13 cellular contexts compared by ENCODE assay signal in genomic region chr3:195582947-195583346, GRCh38. TPM values are rescaled to one million over a fixed set of nuclear protein-coding genes. Genes with fewer than 3 reads are reported as not detected.
DNase-seq lines count a peak whose midpoint lies in the region; ATAC-seq and TF ChIP-seq lines count a peak whose summit lies in the region.
"Had no signal": no experiment of that assay in that cellular context is flagged by ENCODE, and none has a peak within 500 bp of the region (broad histone marks: within the 10 kb centered on the region; RNA-seq: fewer than 3 reads in every experiment).

No MANE protein-coding gene starts in this region.

- peak overlapping the region; percentile 91 for H2AFZ ChIP-seq in ACC112 (ENCODE audit: low read length, unreplicated experiment)

- H3K4me3 Mint-ChIP-seq in mesothelial cell of epicardium: no peak overlapping the region
- H3K4me3 Mint-ChIP-seq: activated naive CD8-positive, alpha-beta T cell treated with anti-CD3 and anti-CD28 coated beads for 36 hours had no signal

- H3K4me3 ChIP-seq in ACC112 (ENCODE audit: low read depth, low read length) (peak overlapping the region; percentile 69; the same call in 1 of the 2 replicates), esophagus muscularis mucosa (peak overlapping the region; percentile 27 to 41 (median 32))
- H3K4me3 ChIP-seq: MG63 had no signal

- no peak overlapping the region for H3K27ac ChIP-seq in ACC112 (ENCODE audit: low read depth, low read length)
- H3K27ac ChIP-seq in esophagus muscularis mucosa (replicated peaks in 1 of 4): no peak overlapping the region
- H3K27ac ChIP-seq: foreskin keratinocyte had no signal

- H3K36me3 ChIP-seq in ACC112 (ENCODE audit: insufficient read depth, low read length): no peaks in the 10 kb centered on the region
- H3K36me3 ChIP-seq in esophagus muscularis mucosa: peaks cover 0 to 12% (median 0%) of the 10 kb centered on the region in 4 donors
- H3K36me3 ChIP-seq: MG63 had no signal

- no peaks in the 10 kb centered on the region for H3K36me3 Mint-ChIP-seq in mesothelial cell of epicardium

- H3K27me3 Mint-ChIP-seq in mesothelial cell of epicardium (ENCODE audit: low read depth): no peaks in the 10 kb centered on the region

- no peaks in the 10 kb centered on the region for H3K9me3 ChIP-seq in esophagus muscularis mucosa
- H3K9me3 ChIP-seq: MG63 had no signal

- DNase-seq in HuH-7.5 (ENCODE audit: low spot score) (peak; percentile 28), esophagus muscularis mucosa (ENCODE audit: extremely low spot score) (no peak), midbrain (lab: John Stamatoyannopoulos, UW) (peak; percentile 40), GM19238 (ENCODE audit: insufficient read length, low spot score) (no peak), COR-L47 (lab: John Stamatoyannopoulos, UW) (no peak), mesothelial cell of epicardium (ENCODE audit: low spot score in 2 of 2, unreplicated experiment in 2 of 2) (no peak)
- DNase-seq: activated naive CD8-positive, alpha-beta T cell treated with anti-CD3 and anti-CD28 coated beads for 36 hours; AML-193; dermis blood vessel endothelial cell; foreskin keratinocyte; MG63 had no signal

- H3K27me3 ChIP-seq in ACC112 (ENCODE audit: insufficient read depth, low read length) (no peaks in the 10 kb centered on the region), esophagus muscularis mucosa (no peaks in the 10 kb centered on the region)
- H3K27me3 ChIP-seq: foreskin keratinocyte had no signal

- TF ChIP-seq POLR2A in esophagus muscularis mucosa (IDR thresholded peaks at IDR 0.05; ENCODE audit: low read depth): no peak

- WGBS in esophagus muscularis mucosa: 89% methylated on average over 9 of the region's 9 CpGs

- no peak for ATAC-seq in HG02970 (IDR thresholded peaks at IDR 0.05; ENCODE audit: low FRiP score, unreplicated experiment)
- ATAC-seq: foreskin keratinocyte had no signal

- H3K27ac Mint-ChIP-seq in mesothelial cell of epicardium: no peak overlapping the region
- H3K27ac Mint-ChIP-seq: activated naive CD8-positive, alpha-beta T cell treated with anti-CD3 and anti-CD28 coated beads for 36 hours had no signal

- no peak for TF ChIP-seq EP300 in esophagus muscularis mucosa (IDR thresholded peaks at IDR 0.05)

- intact Hi-C loops in esophagus muscularis mucosa (cut with DNase I): no loop called here

- H3K4me1 ChIP-seq in ACC112 (ENCODE audit: control insufficient read depth, insufficient read depth, low read length, unreplicated experiment) (peaks cover 14% of the 10 kb centered on the region), esophagus muscularis mucosa (peaks cover 6 to 14% (median 11%) of the 10 kb centered on the region in 4 donors)
- H3K4me1 ChIP-seq: foreskin keratinocyte had no signal

- H3K4me1 Mint-ChIP-seq in mesothelial cell of epicardium: peaks cover 31% of the 10 kb centered on the region

- H3K9me3 Mint-ChIP-seq in mesothelial cell of epicardium: no peaks in the 10 kb centered on the region
- H3K9me3 Mint-ChIP-seq: activated naive CD8-positive, alpha-beta T cell treated with anti-CD3 and anti-CD28 coated beads for 36 hours had no signal

- TF ChIP-seq CTCF in esophagus muscularis mucosa (IDR thresholded peaks at IDR 0.05) (no peak), mesothelial cell of epicardium (IDR thresholded peaks at IDR 0.05; ENCODE audit: unreplicated experiment) (no peak)

- no peaks in the 10 kb centered on the region for H3K79me2 ChIP-seq in ACC112 (ENCODE audit: control insufficient read depth, insufficient read depth, low read length, unreplicated experiment)

RNA-seq across cellular contexts. Expression of gene APOD, which starts 0.8 kb away (rescaled TPM):
- total RNA-seq in esophagus muscularis mucosa (100 to 1,000 TPM; 355 to 591 (median 523) TPM), mesothelial cell of epicardium (0.63 to 1.2 TPM (median 0.86 TPM) in 3 replicates)
- total RNA-seq: activated naive CD8-positive, alpha-beta T cell treated with anti-CD3 and anti-CD28 coated beads for 36 hours; foreskin keratinocyte had no signal

RNA-seq across cellular contexts. Expression of gene PPP1R2, which starts 39.8 kb away (rescaled TPM):
- total RNA-seq in esophagus muscularis mucosa (100 to 1,000 TPM in 1 of 4 donors, 10 to 100 TPM in 3; 67.6 to 134 (median 86.7) TPM), mesothelial cell of epicardium (27.4 to 31.3 TPM (median 30.2 TPM) in 3 replicates)

Comparison
In these comparisons a context has a peak if more than half of its experiments do, and no peak if none do; other contexts are left out.
1. DNase-seq: peak in HuH-7.5 (single experiment) and midbrain (single experiment); none in esophagus muscularis mucosa (single experiment), GM19238 (single experiment), COR-L47 (single experiment) and mesothelial cell of epicardium (0 of 2).
2. RNA of gene APOD, which starts 0.8 kb away (total RNA-seq): 355 to 591 TPM in esophagus muscularis mucosa; 0.63 to 1.2 TPM in mesothelial cell of epicardium; every median in the first group is over 100 times any median in the second.